17 cellular contexts compared by ENCODE assay signal in the genomic region with DNA sequence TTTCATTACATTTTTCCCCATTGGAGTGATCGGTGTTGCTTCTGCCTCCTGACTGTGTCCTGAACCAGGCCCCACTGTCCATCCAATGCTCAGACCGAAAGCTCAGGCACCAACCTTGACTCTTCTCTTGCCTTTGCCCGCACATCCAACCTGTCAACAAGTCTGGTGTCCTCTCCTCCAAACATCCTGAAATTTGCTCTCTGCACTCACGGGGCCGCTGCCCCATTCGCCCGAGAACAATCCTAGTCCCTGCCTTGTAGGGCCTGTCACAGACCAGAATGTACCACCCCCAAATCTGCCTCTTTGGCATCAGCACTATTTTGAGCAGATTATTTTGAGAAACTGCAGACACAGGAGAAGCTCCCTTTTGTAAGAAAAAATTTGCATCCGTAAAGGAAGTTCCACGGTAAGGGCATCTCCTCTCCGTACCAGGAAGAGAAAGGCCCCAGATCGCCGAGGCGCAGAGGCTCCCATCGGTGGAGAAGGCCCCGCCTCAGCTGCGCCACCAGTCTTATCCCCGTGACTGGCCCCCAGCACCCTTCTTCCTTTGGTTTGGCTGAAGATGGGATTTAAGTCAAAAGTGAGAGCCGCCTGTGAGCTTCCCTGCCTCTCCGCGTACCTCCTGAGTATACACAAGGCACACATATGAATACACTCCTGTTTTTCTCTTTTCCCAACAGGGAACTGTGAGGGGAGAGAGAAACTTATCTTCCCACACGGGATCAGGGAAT. TPM values are rescaled to one million over a fixed set of nuclear protein-coding genes. Genes with fewer than 3 reads are reported as not detected.
DNase-seq lines count a peak whose midpoint lies in the region; ATAC-seq, FAIRE-seq and TF ChIP-seq lines count a peak whose summit lies in the region.
"Had no signal": no experiment of that assay in that cellular context is flagged by ENCODE, and none has a peak within 500 bp of the region (broad histone marks: within the 10 kb centered on the region; RNA-seq: fewer than 3 reads in every experiment).

No MANE protein-coding gene starts in this region.

- no peak for DNase-seq in Caco-2
- DNase-seq in WERI-Rb-1 = no peak
- peak; percentile 56 for DNase-seq in kidney
- peak; percentile 47 for DNase-seq in sigmoid colon
- DNase-seq in NCI-H1048 (lab: John Stamatoyannopoulos, UW) = no peak
- DNase-seq in DMS53 treated with DMSO at 0.1 percent for 48 hours (lab: John Stamatoyannopoulos, UW; ENCODE audit: unreplicated experiment) = no peak
- DNase-seq: NCI-H2029 treated with DMSO at 0.1 percent for 48 hours; NK-92 treated with Interleukin-12 subunit alpha and Interleukin-12 subunit beta, amount 100 ng/mL, for 24 hours; testis had no signal

- TF ChIP-seq EP300 in sigmoid colon (IDR thresholded peaks at IDR 0.05) = no peak

- no peak for ATAC-seq in HG02970 (IDR thresholded peaks at IDR 0.05; ENCODE audit: low FRiP score, unreplicated experiment)

- 94% methylated on average over 21 of the region's 21 CpGs for WGBS in sigmoid colon, 2 donors

- H3K9me3 ChIP-seq in Caco-2 = no peaks in the 10 kb centered on the region
- H3K9me3 ChIP-seq in WERI-Rb-1 (ENCODE audit: severe bottlenecking) = no peaks in the 10 kb centered on the region
- H3K9me3 ChIP-seq in kidney (ENCODE audit: control insufficient read depth in 1 of 2, low read length in 2 of 2) = no peaks in the 10 kb centered on the region
- H3K9me3 ChIP-seq in sigmoid colon = no peaks in the 10 kb centered on the region
- H3K9me3 ChIP-seq: ascending aorta, testis had no signal

- H3K27ac Mint-ChIP-seq in Caco-2 (ENCODE audit: unreplicated experiment) = peak overlapping the region; percentile 76
- H3K27ac Mint-ChIP-seq: progenitor cell of endocrine pancreas had no signal

- POLR2A ChIA-PET in Caco-2 (lab: Charles Lee) = no interaction called here

- H3K4me3 ChIP-seq in Caco-2 (ENCODE audit: low read depth, low read length) (no peak overlapping the region), WERI-Rb-1 (ENCODE audit: low read depth, low read length) (peak overlapping the region; percentile 41), kidney (ENCODE audit: low read length in 2 of 2) (no peak overlapping the region), sigmoid colon (no peak overlapping the region)
- H3K4me3 ChIP-seq: ascending aorta, lung, smooth muscle cell, testis had no signal

- no peaks in the 10 kb centered on the region for H3K36me3 Mint-ChIP-seq in Caco-2 (ENCODE audit: insufficient read depth, unreplicated experiment)

- H3K36me3 ChIP-seq in Caco-2 (ENCODE audit: control insufficient read depth, insufficient read depth, low read length) (no peaks in the 10 kb centered on the region), WERI-Rb-1 (peaks cover 6% of the 10 kb centered on the region), kidney (ENCODE audit: control insufficient read depth in 1 of 2, insufficient read depth in 2 of 2, low read length in 2 of 2) (peaks cover 2 to 5% of the 10 kb centered on the region in 2 donors), sigmoid colon (peaks cover 0 to 10% (median 0%) of the 10 kb centered on the region in 4 donors)
- H3K36me3 ChIP-seq: ascending aorta had no signal

- H3K27me3 Mint-ChIP-seq in Caco-2 (ENCODE audit: insufficient read depth, unreplicated experiment) = no peaks in the 10 kb centered on the region
- H3K27me3 Mint-ChIP-seq: progenitor cell of endocrine pancreas had no signal

- H3K27me3 ChIP-seq in Caco-2 (replicated peaks; ENCODE audit: control insufficient read depth, insufficient read depth, low read length) = no peaks in the 10 kb centered on the region
- H3K27me3 ChIP-seq in WERI-Rb-1 (ENCODE audit: insufficient read depth, low read depth, severe bottlenecking) = no peaks in the 10 kb centered on the region
- no peaks in the 10 kb centered on the region for H3K27me3 ChIP-seq in sigmoid colon
- H3K27me3 ChIP-seq: ascending aorta, testis had no signal

- no peak for FAIRE-seq in kidney (lab: Jason Lieb, UNC)
- FAIRE-seq: GM18507, RCC 7860 had no signal

- no peak overlapping the region for H3K9ac ChIP-seq in kidney (ENCODE audit: low read length in 2 of 2)
- H3K9ac ChIP-seq: KMS-11 had no signal

- TF ChIP-seq CTCF in Caco-2 (IDR thresholded peaks at IDR 0.05; ENCODE audit: insufficient read depth in 1 of 2, low read depth in 1 of 2, low read length in 1 of 2, severe bottlenecking in 1 of 2, unreplicated experiment in 1 of 2) (no peak), WERI-Rb-1 (IDR thresholded peaks at IDR 0.05; ENCODE audit: low read depth, low read length) (no peak), kidney (IDR thresholded peaks at IDR 0.05; ENCODE audit: borderline replicate concordance, extremely low read depth, insufficient read depth) (no peak), sigmoid colon (IDR thresholded peaks at IDR 0.05) (no peak)

- H3K27ac ChIP-seq in WERI-Rb-1 (peak overlapping the region; percentile 62), kidney (ENCODE audit: low read depth in 2 of 2, low read length in 2 of 2) (no peak overlapping the region), sigmoid colon (no peak overlapping the region)
- H3K27ac ChIP-seq: ascending aorta, KMS-11, testis had no signal

- no peak for TF ChIP-seq POLR2A in sigmoid colon (IDR thresholded peaks at IDR 0.05)

- no peaks in the 10 kb centered on the region for H3K4me1 Mint-ChIP-seq in Caco-2 (ENCODE audit: low read depth, unreplicated experiment)

- intact Hi-C loops in Caco-2 (cut with micrococcal nuclease; ENCODE audit: unreplicated experiment) = no loop called here
- intact Hi-C loops in kidney (cut with DNase I) = loop anchor here (5.0 kb wide), 1 partner anchor 187 kb away; no protein-coding TSS in a partner anchor
- intact Hi-C loops in sigmoid colon (cut with DNase I) = loop anchor here (5.0 kb wide), 1 partner anchor 72 kb away; no protein-coding TSS in a partner anchor

- BruUV-seq in Caco-2 (replicated peaks; lab: Mats Ljungman, UMichigan) = no TSS peak

- CTCF ChIA-PET in Caco-2 (lab: Charles Lee) = no interaction called here

- H3K4me1 ChIP-seq in Caco-2 (no peaks in the 10 kb centered on the region), kidney (ENCODE audit: control insufficient read depth in 1 of 2, insufficient read depth in 1 of 2, low read depth in 1 of 2, low read length in 2 of 2) (peaks cover 0 to 3% of the 10 kb centered on the region in 2 donors), sigmoid colon (peaks cover 0 to 16% (median 11%) of the 10 kb centered on the region in 4 donors)

- no peak overlapping the region for H3K4me3 Mint-ChIP-seq in Caco-2 (ENCODE audit: unreplicated experiment)

- no peaks in the 10 kb centered on the region for H3K9me3 Mint-ChIP-seq in Caco-2 (ENCODE audit: unreplicated experiment)

RNA-seq across cellular contexts. Expression of gene MORN1, which starts 7.1 kb away (rescaled TPM):
- 8.6 and 9.1 TPM in 2 replicates for total RNA-seq in Caco-2 (2022)
- total RNA-seq in kidney = 24.7 TPM
- polyA plus RNA-seq in kidney (ENCODE audit: insufficient read depth, low read depth, low replicate concordance) = 9.0 TPM
- total RNA-seq in sigmoid colon = 1 to 10 TPM; 6.2 to 9.1 (median 6.7) TPM
- polyA plus RNA-seq in sigmoid colon = 1 to 10 TPM; 2.4 to 9.1 (median 2.5) TPM

RNA-seq across cellular contexts. Expression of gene RER1, which starts 7.3 kb away (rescaled TPM):
- 136 and 141 TPM in 2 replicates for total RNA-seq in Caco-2 (2022)
- 162 TPM for total RNA-seq in kidney
- 158 TPM for polyA plus RNA-seq in kidney (ENCODE audit: insufficient read depth, low read depth, low replicate concordance)
- total RNA-seq in sigmoid colon = 10 to 100 TPM; 49.0 to 56.2 (median 50.7) TPM
- polyA plus RNA-seq in sigmoid colon = 100 to 1,000 TPM in 1 of 3 donors, 10 to 100 TPM in 2; 40.8 to 113 (median 52.2) TPM

RNA-seq across cellular contexts. Expression of gene PEX10, which starts 28.1 kb away (rescaled TPM):
- total RNA-seq in Caco-2 (2022) (19.7 and 21.9 TPM in 2 replicates), kidney (25.6 TPM), sigmoid colon (10 to 100 TPM; 12.8 to 17.0 (median 15.0) TPM)
- polyA plus RNA-seq in kidney (ENCODE audit: insufficient read depth, low read depth, low replicate concordance) (26.8 TPM), sigmoid colon (10 to 100 TPM in 2 of 3 donors, 1 to 10 TPM in 1; 9.9 to 21.9 (median 12.6) TPM)

Comparison
In these comparisons a context has a peak if more than half of its experiments do, and no peak if none do; other contexts are left out.
1. DNase-seq: peak in kidney (single experiment) and sigmoid colon (single experiment); none in Caco-2 (0 of 2), WERI-Rb-1 (single experiment), NCI-H1048 (single experiment) and DMS53 treated with DMSO at 0.1 percent for 48 hours (single experiment).